Comparison of ENCODE assay signal across 10 cellular contexts in genomic region chr21:17461014-17461413, GRCh38. TPM values are rescaled to one million over a fixed set of nuclear protein-coding genes. Genes with fewer than 3 reads are reported as not detected.
A peak's percentile ranks its signal among the peaks of the same experiment; 100 is the strongest.
DNase-seq lines count a peak whose midpoint lies in the region; ATAC-seq and TF ChIP-seq lines count a peak whose summit lies in the region.
"Had no signal": no experiment of that assay in that cellular context is flagged by ENCODE, and none has a peak within 500 bp of the region (broad histone marks: within the 10 kb centered on the region; RNA-seq: fewer than 3 reads in every experiment).

No MANE protein-coding gene starts in this region.

- peaks cover 23% of the 10 kb centered on the region for H3K4me1 Mint-ChIP-seq in mesothelial cell of epicardium
- peaks cover 19% of the 10 kb centered on the region for H3K4me1 Mint-ChIP-seq in Calu3 (ENCODE audit: low read depth, unreplicated experiment)
- H3K4me1 Mint-ChIP-seq in stimulated activated naive B cell treated with anti-CD40 and anti-IgM and Interleukin-4, amounts not matched to agents 10 μg/mL and 1 μg/mL and 100 μg/mL, for 72 hours, result no peaks in the 10 kb centered on the region

- no peaks in the 10 kb centered on the region for H3K9me3 Mint-ChIP-seq in mesothelial cell of epicardium
- no peaks in the 10 kb centered on the region for H3K9me3 Mint-ChIP-seq in Calu3 (ENCODE audit: low read depth, unreplicated experiment)
- H3K9me3 Mint-ChIP-seq in stimulated activated naive B cell treated with anti-CD40 and anti-IgM and Interleukin-4, amounts not matched to agents 10 μg/mL and 1 μg/mL and 100 μg/mL, for 72 hours, result peaks cover 0 to 1% of the 10 kb centered on the region in 2 donors
- H3K9me3 Mint-ChIP-seq: activated T-cell treated with anti-CD3 and anti-CD28 coated beads, Interleukin-2, amount 50 U/mL, for 72 hours had no signal

- H3K4me3 Mint-ChIP-seq in mesothelial cell of epicardium, result no peak overlapping the region
- no peak overlapping the region for H3K4me3 Mint-ChIP-seq in Calu3 (ENCODE audit: low read depth, unreplicated experiment)
- H3K4me3 Mint-ChIP-seq in stimulated activated naive B cell treated with anti-CD40 and anti-IgM and Interleukin-4, amounts not matched to agents 10 μg/mL and 1 μg/mL and 100 μg/mL, for 72 hours, result no peak overlapping the region
- H3K4me3 Mint-ChIP-seq: activated T-cell treated with anti-CD3 and anti-CD28 coated beads, Interleukin-2, amount 50 U/mL, for 72 hours had no signal

- H3K79me2 ChIP-seq in ACC112 (ENCODE audit: control insufficient read depth, insufficient read depth, low read length, unreplicated experiment), result no peaks in the 10 kb centered on the region

- no peak overlapping the region for H2AFZ ChIP-seq in ACC112 (ENCODE audit: low read length, unreplicated experiment)

- intact Hi-C loops in Calu3 (cut with micrococcal nuclease; ENCODE audit: unreplicated experiment), result loop anchor here (5.0 kb wide), 1 partner anchor 51 kb away; the partner anchor contains the start of gene CXADR

- peak; percentile 97 for DNase-seq in NCI-H446 treated with DMSO at 0.1 percent for 48 hours (lab: John Stamatoyannopoulos, UW)
- DNase-seq in mesothelial cell of epicardium (ENCODE audit: low spot score in 2 of 2, unreplicated experiment in 2 of 2), result no peak
- no peak for DNase-seq in NCI-H146 (lab: John Stamatoyannopoulos, UW)
- DNase-seq in Calu3, result no peak
- DNase-seq in stimulated activated naive B cell treated with anti-CD40 and anti-IgM and Interleukin-4, amounts not matched to agents 10 μg/mL and 1 μg/mL and 100 μg/mL, for 72 hours, result no peak
- DNase-seq in H7, result no peak
- DNase-seq: activated T-cell treated with anti-CD3 and anti-CD28 coated beads, Interleukin-2, amount 50 U/mL, for 72 hours; erythroblast had no signal

- peak overlapping the region; percentile 85 for H3K27ac ChIP-seq in ACC112 (ENCODE audit: low read depth, low read length)

- H3K27me3 Mint-ChIP-seq in mesothelial cell of epicardium (ENCODE audit: low read depth) (no peaks in the 10 kb centered on the region), Calu3 (ENCODE audit: unreplicated experiment) (no peaks in the 10 kb centered on the region)
- no peaks in the 10 kb centered on the region for H3K27me3 Mint-ChIP-seq in stimulated activated naive B cell treated with anti-CD40 and anti-IgM and Interleukin-4, amounts not matched to agents 10 μg/mL and 1 μg/mL and 100 μg/mL, for 72 hours

- H3K27ac Mint-ChIP-seq in mesothelial cell of epicardium, result peak overlapping the region; percentile 1
- H3K27ac Mint-ChIP-seq in Calu3 (ENCODE audit: unreplicated experiment), result no peak overlapping the region
- no peak overlapping the region for H3K27ac Mint-ChIP-seq in stimulated activated naive B cell treated with anti-CD40 and anti-IgM and Interleukin-4, amounts not matched to agents 10 μg/mL and 1 μg/mL and 100 μg/mL, for 72 hours
- H3K27ac Mint-ChIP-seq: activated T-cell treated with anti-CD3 and anti-CD28 coated beads, Interleukin-2, amount 50 U/mL, for 72 hours had no signal

- no peaks in the 10 kb centered on the region for H3K27me3 ChIP-seq in ACC112 (ENCODE audit: insufficient read depth, low read length)
- H3K27me3 ChIP-seq in H7 (ENCODE audit: control insufficient read depth, insufficient read depth, low read length), result no peaks in the 10 kb centered on the region

- TF ChIP-seq CTCF in mesothelial cell of epicardium (IDR thresholded peaks at IDR 0.05; ENCODE audit: unreplicated experiment) (no peak), Calu3 (IDR thresholded peaks at IDR 0.05; ENCODE audit: unreplicated experiment) (no peak)

- H3K4me1 ChIP-seq in ACC112 (ENCODE audit: control insufficient read depth, insufficient read depth, low read length, unreplicated experiment), result peaks cover 24% of the 10 kb centered on the region

- no TSS peak for BruUV-seq in Calu3 (replicated peaks; lab: Mats Ljungman, UMichigan)

- peak overlapping the region; percentile 42; the same call in 1 of the 2 replicates for H3K4me3 ChIP-seq in ACC112 (ENCODE audit: low read depth, low read length)
- H3K4me3 ChIP-seq in H7 (ENCODE audit: insufficient read depth, low read depth, low read length), result no peak overlapping the region

- ATAC-seq in esophagus mucosa, result peak; percentile 85
- ATAC-seq in stimulated activated naive B cell treated with anti-CD40 and anti-IgM and Interleukin-4, amounts not matched to agents 10 μg/mL and 1 μg/mL and 100 μg/mL, for 72 hours (replicated peaks), result no peak
- ATAC-seq: activated T-cell treated with anti-CD3 and anti-CD28 coated beads, Interleukin-2, amount 50 U/mL, for 72 hours had no signal

- CTCF ChIA-PET in Calu3 (lab: Charles Lee), result interaction anchor here (0.8 kb wide), 1 partner anchor 74 kb away, joined by 3 read pairs; no protein-coding TSS in a partner anchor

- H3K36me3 Mint-ChIP-seq in mesothelial cell of epicardium (no peaks in the 10 kb centered on the region), Calu3 (ENCODE audit: insufficient read depth, unreplicated experiment) (peaks cover 9% of the 10 kb centered on the region)
- no peaks in the 10 kb centered on the region for H3K36me3 Mint-ChIP-seq in stimulated activated naive B cell treated with anti-CD40 and anti-IgM and Interleukin-4, amounts not matched to agents 10 μg/mL and 1 μg/mL and 100 μg/mL, for 72 hours

- H3K36me3 ChIP-seq in ACC112 (ENCODE audit: insufficient read depth, low read length) (no peaks in the 10 kb centered on the region), H7 (replicated peaks; ENCODE audit: control insufficient read depth, insufficient read depth, low read length) (no peaks in the 10 kb centered on the region)

RNA-seq across cellular contexts. Expression of gene CXADR, which starts 51.8 kb away (rescaled TPM):
- total RNA-seq in esophagus mucosa (34.9 TPM), mesothelial cell of epicardium (36.8 to 41.0 TPM (median 37.5 TPM) in 3 replicates), Calu3 (2022) (51.7 and 55.1 TPM in 2 replicates)
- 96.2 and 113 TPM in 2 replicates for total RNA-seq in H7 (2014; rRNA removed; shearing (Covaris generic))
